In genomic region chr10:103648951-103649532, GRCh38 we compare ENCODE assay signal across 15 cellular contexts.
DNase-seq lines count a peak whose midpoint lies in the region; ATAC-seq, FAIRE-seq and TF ChIP-seq lines count a peak whose summit lies in the region.
"Had no signal": no experiment of that assay in that cellular context is flagged by ENCODE, and none has a peak within 500 bp of the region (broad histone marks: within the 10 kb centered on the region; RNA-seq: fewer than 3 reads in every experiment).

No MANE protein-coding gene starts in this region.

- no peaks in the 10 kb centered on the region for H3K27me3 ChIP-seq in liver (ENCODE audit: control insufficient read depth in 4 of 4, insufficient read depth in 4 of 4, low read length in 3 of 4)
- H3K27me3 ChIP-seq in HepG2 (ENCODE audit: control insufficient read depth in 1 of 2, insufficient read depth in 2 of 2, low read length in 2 of 2) = no peaks in the 10 kb centered on the region
- no peaks in the 10 kb centered on the region for H3K27me3 ChIP-seq in aorta (ENCODE audit: control insufficient read depth in 1 of 2, insufficient read depth in 2 of 2, low read length in 1 of 2)
- no peaks in the 10 kb centered on the region for H3K27me3 ChIP-seq in CD4-positive, alpha-beta memory T cell (ENCODE audit: insufficient read depth, low read length)
- H3K27me3 ChIP-seq: foreskin keratinocyte had no signal

- H3K27ac Mint-ChIP-seq in neural crest cell (ENCODE audit: unreplicated experiment) = peak overlapping the region; percentile 30
- no peak overlapping the region for H3K27ac Mint-ChIP-seq in CD4-positive, alpha-beta memory T cell
- H3K27ac Mint-ChIP-seq: T-helper 2 cell treated with Interferon-gamma antibody and Interleukin-4, amounts not matched to agents 5 μg/mL and 100 μg/mL, for 36 hours had no signal

- H3K79me2 ChIP-seq in HepG2 (ENCODE audit: insufficient read depth, low read length) = peaks cover 38% of the 10 kb centered on the region

- H3K4me1 ChIP-seq in liver (ENCODE audit: control insufficient read depth in 4 of 4, insufficient read depth in 4 of 4, low read length in 3 of 4) = peaks cover 32 to 62% (median 59%) of the 10 kb centered on the region in 4 donors
- peaks cover 71% of the 10 kb centered on the region for H3K4me1 ChIP-seq in HepG2 (ENCODE audit: insufficient read depth, low read length)
- peaks cover 2 to 10% of the 10 kb centered on the region in 2 donors for H3K4me1 ChIP-seq in aorta (ENCODE audit: control insufficient read depth in 1 of 2, insufficient read depth in 2 of 2, low read length in 2 of 2)
- H3K4me1 ChIP-seq in CD4-positive, alpha-beta memory T cell (ENCODE audit: insufficient read depth, low read length) = no peaks in the 10 kb centered on the region

- BruUV-seq in HepG2 (replicated peaks; lab: Mats Ljungman, UMichigan) = no TSS peak

- H3K4me3 Mint-ChIP-seq in neural crest cell = no peak overlapping the region
- H3K4me3 Mint-ChIP-seq in CD4-positive, alpha-beta memory T cell = no peak overlapping the region
- H3K4me3 Mint-ChIP-seq: T-helper 2 cell treated with Interferon-gamma antibody and Interleukin-4, amounts not matched to agents 5 μg/mL and 100 μg/mL, for 36 hours had no signal

- H3K9me3 ChIP-seq in liver (ENCODE audit: control insufficient read depth in 4 of 4, low read length in 3 of 4) = no peaks in the 10 kb centered on the region
- H3K9me3 ChIP-seq in HepG2 (ENCODE audit: low read length) = no peaks in the 10 kb centered on the region
- no peaks in the 10 kb centered on the region for H3K9me3 ChIP-seq in aorta (ENCODE audit: control insufficient read depth, low read length)
- H3K9me3 ChIP-seq in CD4-positive, alpha-beta memory T cell (ENCODE audit: control insufficient read depth in 1 of 2, low read length in 2 of 2) = no peaks in the 10 kb centered on the region

- no peak for TF ChIP-seq RAD21 in liver (IDR thresholded peaks at IDR 0.05)
- no peak for TF ChIP-seq RAD21 in HepG2 (CRISPR knock-in tag; IDR thresholded peaks at IDR 0.05)

- H3K27ac ChIP-seq in liver (ENCODE audit: low read depth in 1 of 2, low read length in 2 of 2) = peak overlapping the region; percentile 27 to 57
- no peak overlapping the region for H3K27ac ChIP-seq in HepG2 (ENCODE audit: extremely low read length, insufficient read depth, low read length)
- H3K27ac ChIP-seq in aorta (ENCODE audit: low read depth in 1 of 2, low read length in 2 of 2) = peak overlapping the region; percentile 28 to 91
- H3K27ac ChIP-seq in CD4-positive, alpha-beta memory T cell (ENCODE audit: low read depth, low read length) = no peak overlapping the region
- H3K27ac ChIP-seq: foreskin keratinocyte had no signal

- no peaks in the 10 kb centered on the region for H3K27me3 Mint-ChIP-seq in neural crest cell (ENCODE audit: low read depth)
- H3K27me3 Mint-ChIP-seq in CD4-positive, alpha-beta memory T cell = no peaks in the 10 kb centered on the region

- H2AFZ ChIP-seq in HepG2 (ENCODE audit: low read length) = no peak overlapping the region

- no peak for FAIRE-seq in HepG2 (lab: Jason Lieb, UNC)
- FAIRE-seq: A204.1, bronchial epithelial cell had no signal

- TF ChIP-seq CTCF in liver (IDR thresholded peaks at IDR 0.05; ENCODE audit: low read depth, low read length, missing input control) (no peak), HepG2 (CRISPR knock-in tag; IDR thresholded peaks at IDR 0.05) (no peak), fibroblast of pulmonary artery (IDR thresholded peaks at IDR 0.05; ENCODE audit: low read length, missing control alignments) (no peak), neural crest cell (conservative IDR thresholded peaks at IDR 0.05) (no peak)

- POLR2A ChIA-PET in HepG2 (lab: Yijun Ruan, JAX) = interaction anchor here (1.1 kb wide), 1 partner anchor 9 kb away, joined by 3 read pairs; no protein-coding TSS in a partner anchor
- POLR2A ChIA-PET in CD4-positive, alpha-beta memory T cell (lab: Charles Lee; ENCODE audit: partially characterized antibody) = no interaction called here

- peaks cover 9% of the 10 kb centered on the region for H3K36me3 Mint-ChIP-seq in neural crest cell (ENCODE audit: low read depth)
- peaks cover 0 to 2% of the 10 kb centered on the region in 2 donors for H3K36me3 Mint-ChIP-seq in CD4-positive, alpha-beta memory T cell

- in situ Hi-C loops in HepG2 (cut with HindIII; ENCODE audit: extremely low pct_ligation_motif_present, low pct_unique_long_range_greater_than_20kb) = no loop called here

- intact Hi-C loops in HepG2 (cut with micrococcal nuclease; ENCODE audit: unreplicated experiment) = no loop called here
- intact Hi-C loops in aorta (cut with DNase I) = loop anchor here in 1 of 2 donors (5.0 kb wide), 1 partner anchor 42 kb away; no protein-coding TSS in a partner anchor
- intact Hi-C loops in CD4-positive, alpha-beta memory T cell (cut with micrococcal nuclease) = loop anchor here (1.0 kb wide), 1 partner anchor 29 kb away; no protein-coding TSS in a partner anchor

- H3K4me3 ChIP-seq in liver (ENCODE audit: low read depth in 1 of 3, low read length in 3 of 3) (no peak overlapping the region), HepG2 (replicated peaks in 1 of 3; ENCODE audit: insufficient read depth in 1 of 3, low read depth in 2 of 3, low read length in 3 of 3) (no peak overlapping the region), fibroblast of pulmonary artery (replicated peaks; ENCODE audit: low read depth, low read length) (no peak overlapping the region), aorta (ENCODE audit: low read length in 2 of 2) (no peak overlapping the region)
- H3K4me3 ChIP-seq in CD4-positive, alpha-beta memory T cell (ENCODE audit: low read length in 2 of 2) = no peak overlapping the region
- H3K4me3 ChIP-seq: skin epidermis had no signal

- DNase-seq in HepG2 (ENCODE audit: low spot score) = no peak
- DNase-seq in fibroblast of pulmonary artery (ENCODE audit: low read depth) = peak; percentile 70
- no peak for DNase-seq in neural crest cell (ENCODE audit: low read depth, low spot score)
- peak; percentile 67 to 82 for DNase-seq in aorta
- no peak for DNase-seq in CD4-positive, alpha-beta memory T cell
- DNase-seq: DMS79, foreskin keratinocyte, NCI-H1694 treated with DMSO at 0.1 percent for 48 hours had no signal

- no peak overlapping the region for H3K9ac ChIP-seq in liver (ENCODE audit: low read depth in 1 of 2, low read length in 2 of 2)
- no peak overlapping the region for H3K9ac ChIP-seq in HepG2 (ENCODE audit: insufficient read depth, low read depth, low read length)

- ATAC-seq in HepG2 (no peak), aorta (ENCODE audit: low FRiP score) (peak; percentile 54), HG02970 (IDR thresholded peaks at IDR 0.05; ENCODE audit: low FRiP score, unreplicated experiment) (no peak), GM19324 (IDR thresholded peaks at IDR 0.05; ENCODE audit: low FRiP score, unreplicated experiment) (no peak)
- ATAC-seq: foreskin keratinocyte had no signal

- no peak for TF ChIP-seq EP300 in HepG2 (IDR thresholded peaks at IDR 0.05; ENCODE audit: low read depth in 2 of 2, low read length in 2 of 2)
- TF ChIP-seq EP300 in HepG2 (CRISPR knock-in tag; IDR thresholded peaks at IDR 0.05; ENCODE audit: borderline replicate concordance) = no peak

- H3K9me3 Mint-ChIP-seq in neural crest cell = no peaks in the 10 kb centered on the region
- no peaks in the 10 kb centered on the region for H3K9me3 Mint-ChIP-seq in CD4-positive, alpha-beta memory T cell
- H3K9me3 Mint-ChIP-seq: T-helper 2 cell treated with Interferon-gamma antibody and Interleukin-4, amounts not matched to agents 5 μg/mL and 100 μg/mL, for 36 hours had no signal

- H3K4me2 ChIP-seq in HepG2 (ENCODE audit: low read depth, low read length) = no peak overlapping the region

- CTCF ChIA-PET in HepG2 (lab: Yijun Ruan, JAX; ENCODE audit: low intra/inter-chr PET ratio, low total read pairs) = no interaction called here
- CTCF ChIA-PET in CD4-positive, alpha-beta memory T cell (lab: Charles Lee; ENCODE audit: partially characterized antibody) = interaction anchor here (1.2 kb wide), 1 partner anchor 66 kb away, joined by 3 read pairs; no protein-coding TSS in a partner anchor

- TF ChIP-seq POLR2A in HepG2 (IDR thresholded peaks at IDR 0.05; ENCODE audit: insufficient read depth in 1 of 2, low read depth in 2 of 2, low read length in 2 of 2) = no peak

- H3K36me3 ChIP-seq in liver (ENCODE audit: control insufficient read depth in 4 of 4, insufficient read depth in 3 of 4, low read depth in 1 of 4, low read length in 3 of 4) (peaks cover 0 to 6% (median 0%) of the 10 kb centered on the region in 4 donors), HepG2 (replicated peaks in 1 of 2; ENCODE audit: control insufficient read depth in 1 of 2, insufficient read depth in 2 of 2, low read length in 2 of 2) (peaks cover 14 to 62% of the 10 kb centered on the region in 2 experiments), aorta (ENCODE audit: control insufficient read depth in 1 of 2, insufficient read depth in 2 of 2, low read length in 1 of 2) (no peaks in the 10 kb centered on the region)
- no peaks in the 10 kb centered on the region for H3K36me3 ChIP-seq in CD4-positive, alpha-beta memory T cell (ENCODE audit: insufficient read depth, low read length)

- 30% methylated on average over 11 of the region's 11 CpGs for WGBS in liver
- 97% methylated on average over 7 of the region's 11 CpGs for WGBS in HepG2 (ENCODE audit: low lambda C conversion rate)
- 3 to 7% methylated on average over 11 of the region's 11 CpGs for whole genome bisulfite sequencing in aorta, 2 donors

- H3K4me1 Mint-ChIP-seq in neural crest cell = peaks cover 10% of the 10 kb centered on the region
- H3K4me1 Mint-ChIP-seq in CD4-positive, alpha-beta memory T cell = peaks cover 0 to 18% (median under 1%) of the 10 kb centered on the region in 4 donors

- H4K20me1 ChIP-seq in HepG2 (ENCODE audit: insufficient read depth, low read length) = peaks cover 45% of the 10 kb centered on the region

TF ChIP-seq in liver, 16 proteins besides CTCF, POLR2A, EP300 and RAD21 (continues in another document):
- TF ChIP-seq EGR1 (IDR thresholded peaks at IDR 0.05; ENCODE audit: low read depth in 2 of 2) (no peak), FOXA1 (IDR thresholded peaks at IDR 0.05) (no peak), HNF4G (IDR thresholded peaks at IDR 0.05) (peak; percentile 15), MAX (IDR thresholded peaks at IDR 0.05) (no peak), RXRA (IDR thresholded peaks at IDR 0.05) (peak; percentile 76 to 84), TAF1 (conservative IDR thresholded peaks at IDR 0.05) (no peak)

TF ChIP-seq in HepG2, 621 proteins besides CTCF, POLR2A, EP300 and RAD21 (continues in another document):
- no peak for TF ChIP-seq RFX1 (IDR thresholded peaks at IDR 0.05)
- TF ChIP-seq HNRNPK (IDR thresholded peaks at IDR 0.05; ENCODE audit: low read depth, low read length, poor library complexity, severe bottlenecking) = no peak
- TF ChIP-seq AHR (CRISPR knock-in tag; IDR thresholded peaks at IDR 0.05) = no peak
- TF ChIP-seq, protein P1, sequence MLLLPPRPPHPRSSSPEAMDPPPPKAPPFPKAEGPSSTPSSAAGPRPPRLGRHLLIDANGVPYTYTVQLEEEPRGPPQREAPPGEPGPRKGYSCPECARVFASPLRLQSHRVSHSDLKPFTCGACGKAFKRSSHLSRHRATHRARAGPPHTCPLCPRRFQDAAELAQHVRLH (CRISPR knock-in tag; IDR thresholded peaks at IDR 0.05; ENCODE audit: borderline replicate concordance, low read depth) = no peak

Comparison
In these comparisons a context has a peak if more than half of its experiments do, and no peak if none do; other contexts are left out.
1. H3K27ac ChIP-seq: peak in liver (2 of 2) and aorta (2 of 2); none in HepG2 (single experiment) and CD4-positive, alpha-beta memory T cell (single experiment).
2. DNase-seq: peak in fibroblast of pulmonary artery (single experiment) and aorta (2 of 2); none in HepG2 (single experiment), neural crest cell (single experiment) and CD4-positive, alpha-beta memory T cell (0 of 5).